Comparison of ENCODE assay signal across 1 cellular context in the genomic region with DNA sequence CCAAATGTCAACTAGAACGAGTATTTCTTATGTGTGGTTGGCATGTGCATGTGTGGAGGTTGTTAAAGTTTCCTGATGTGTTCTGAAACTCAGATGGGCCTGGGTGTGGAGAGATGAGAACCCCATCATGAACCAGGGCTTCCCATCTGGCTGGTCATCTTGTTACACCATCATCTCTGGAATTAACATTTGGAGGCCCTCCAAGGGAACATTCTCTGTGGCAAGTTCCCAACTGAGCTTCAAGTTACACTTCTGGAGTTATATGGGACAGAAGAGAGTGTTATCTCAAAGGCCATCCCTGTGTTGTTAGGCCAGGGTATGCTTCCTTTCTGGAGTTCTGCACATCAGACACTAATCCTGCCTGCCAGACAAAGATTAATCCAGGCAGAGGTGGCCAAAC.
TF ChIP-seq lines count a peak whose summit lies in the region.

No MANE protein-coding gene starts in this region.

TF ChIP-seq in HepG2, 621 proteins besides CTCF, POLR2A, EP300 and RAD21 (continued from another document):
- TF ChIP-seq CREB3 (CRISPR knock-in tag; IDR thresholded peaks at IDR 0.05) (no peak), FOXP1 (IDR thresholded peaks at IDR 0.05) (no peak), FOXP1 (CRISPR knock-in tag; IDR thresholded peaks at IDR 0.05) (no peak), ZNF816 (CRISPR knock-in tag; IDR thresholded peaks at IDR 0.05; ENCODE audit: borderline replicate concordance) (no peak), SIX4 (CRISPR knock-in tag; IDR thresholded peaks at IDR 0.05) (no peak), BCL6 (CRISPR knock-in tag; IDR thresholded peaks at IDR 0.05) (no peak), ZMYM4 (CRISPR knock-in tag; IDR thresholded peaks at IDR 0.05) (no peak), ZNF678 (CRISPR knock-in tag; IDR thresholded peaks at IDR 0.05) (no peak), ZNF7 (CRISPR knock-in tag; IDR thresholded peaks at IDR 0.05) (no peak), HNF4A (CRISPR knock-in tag; IDR thresholded peaks at IDR 0.05) (no peak), GATA4 (IDR thresholded peaks at IDR 0.05; ENCODE audit: borderline replicate concordance, low read depth) (no peak), ZNF101 (CRISPR knock-in tag; IDR thresholded peaks at IDR 0.05; ENCODE audit: borderline replicate concordance, low read depth) (no peak)
TF ChIP-seq in HepG2: peak in this region for 0.
